Comparison of ENCODE assay signal across 14 cellular contexts in genomic region chr19:38727868-38728660, GRCh38. TPM values are rescaled to one million over a fixed set of nuclear protein-coding genes. Genes with fewer than 3 reads are reported as not detected.
A peak's percentile ranks its signal among the peaks of the same experiment; 100 is the strongest.
DNase-seq lines count a peak whose midpoint lies in the region; ATAC-seq and TF ChIP-seq lines count a peak whose summit lies in the region.
"Had no signal": no experiment of that assay in that cellular context is flagged by ENCODE, and none has a peak within 500 bp of the region (broad histone marks: within the 10 kb centered on the region; RNA-seq: fewer than 3 reads in every experiment).

No MANE protein-coding gene starts in this region.

- no peak for TF ChIP-seq POLR2A in breast epithelium (IDR thresholded peaks at IDR 0.05)
- no peak for TF ChIP-seq POLR2A in heart left ventricle (IDR thresholded peaks at IDR 0.05)
- TF ChIP-seq POLR2A in vagina (IDR thresholded peaks at IDR 0.05): no peak

- H3K4me2 ChIP-seq in mammary epithelial cell (ENCODE audit: insufficient read depth, low read depth, low read length): no peak overlapping the region

- H3K4me1 ChIP-seq in breast epithelium (no peaks in the 10 kb centered on the region), mammary epithelial cell (ENCODE audit: insufficient read depth, low read length) (peaks cover 6% of the 10 kb centered on the region), heart left ventricle (peaks cover 8 to 67% (median 34%) of the 10 kb centered on the region in 12 donors), muscle layer of colon (ENCODE audit: insufficient read depth, low read length) (no peaks in the 10 kb centered on the region), vagina (peaks cover 15% of the 10 kb centered on the region)

- H3K27ac ChIP-seq in breast epithelium: peak overlapping the region; percentile 43 to 75
- no peak overlapping the region for H3K27ac ChIP-seq in mammary epithelial cell (ENCODE audit: insufficient read depth, low read depth, low read length)
- H3K27ac ChIP-seq in heart left ventricle: peak overlapping the region; percentile 31 to 80 (median 74)
- H3K27ac ChIP-seq in muscle layer of colon (ENCODE audit: low read depth, low read length): peak overlapping the region; percentile 13
- H3K27ac ChIP-seq in vagina: peak overlapping the region; percentile 53
- H3K27ac ChIP-seq: SK-N-MC had no signal

- H3K36me3 ChIP-seq in breast epithelium: no peaks in the 10 kb centered on the region
- H3K36me3 ChIP-seq in mammary epithelial cell (ENCODE audit: insufficient read depth, low read length): peaks cover 52% of the 10 kb centered on the region
- peaks cover 3 to 88% (median 83%) of the 10 kb centered on the region in 9 donors for H3K36me3 ChIP-seq in heart left ventricle
- H3K36me3 ChIP-seq in muscle layer of colon (ENCODE audit: insufficient read depth, low read length): peaks cover 58% of the 10 kb centered on the region
- peaks cover 0 to 75% of the 10 kb centered on the region in 2 donors for H3K36me3 ChIP-seq in vagina

- BruUV-seq in mammary epithelial cell (replicated peaks; lab: Mats Ljungman, UMichigan): no TSS peak

- CTCF ChIA-PET in mammary epithelial cell (lab: Charles Lee; ENCODE audit: low non-redundant PET): no interaction called here

- 83% methylated on average over 8 of the region's 33 CpGs for WGBS in mammary epithelial cell (ENCODE audit: low coverage, missing lambda C conversion rate)
- WGBS in heart left ventricle, 4 donors: 50 to 58% (median 53%) methylated on average over 29 to 33 of the region's 33 CpGs

- H3K9me3 ChIP-seq in breast epithelium (no peaks in the 10 kb centered on the region), mammary epithelial cell (replicated peaks; ENCODE audit: insufficient read depth, low read length) (no peaks in the 10 kb centered on the region), heart left ventricle (no peaks in the 10 kb centered on the region), muscle layer of colon (ENCODE audit: low read length) (no peaks in the 10 kb centered on the region), vagina (no peaks in the 10 kb centered on the region)
- H3K9me3 ChIP-seq: MG63 had no signal

- H3K9ac ChIP-seq in mammary epithelial cell (ENCODE audit: insufficient read depth, low read length) (no peak overlapping the region), muscle layer of colon (ENCODE audit: low read length) (no peak overlapping the region)

- dilution Hi-C loops in mammary epithelial cell (cut with HindIII; ENCODE audit: low sequenced_read_pairs): no loop called here

- peaks cover 52% of the 10 kb centered on the region for H3K79me2 ChIP-seq in mammary epithelial cell (ENCODE audit: insufficient read depth, low read length)

- H3K27me3 ChIP-seq in breast epithelium: no peaks in the 10 kb centered on the region
- no peaks in the 10 kb centered on the region for H3K27me3 ChIP-seq in mammary epithelial cell (ENCODE audit: insufficient read depth, low read length)
- H3K27me3 ChIP-seq in heart left ventricle: no peaks in the 10 kb centered on the region
- H3K27me3 ChIP-seq in muscle layer of colon (ENCODE audit: control insufficient read depth in 1 of 2, insufficient read depth in 2 of 2, low read length in 2 of 2): no peaks in the 10 kb centered on the region
- H3K27me3 ChIP-seq in vagina: no peaks in the 10 kb centered on the region
- H3K27me3 ChIP-seq: MG63 had no signal

- peak in 2 of 4 donors; percentile 3 to 20 for ATAC-seq in heart left ventricle
- ATAC-seq in GM21576 (IDR thresholded peaks at IDR 0.05; ENCODE audit: unreplicated experiment): no peak
- ATAC-seq in GM18520 (IDR thresholded peaks at IDR 0.05; ENCODE audit: unreplicated experiment): no peak

- in situ Hi-C loops in mammary epithelial cell (cut with MboI; ENCODE audit: low sequenced_read_pairs in 2 of 2): loop anchor here (10.0 to 25.0 kb wide), 2 partner anchors 107 to 109 kb away; partner anchors contain the start of genes ECH1 (in 2 of the 2) and HNRNPL (in 1 of the 2)

- TF ChIP-seq CTCF in breast epithelium (IDR thresholded peaks at IDR 0.05) (no peak), mammary epithelial cell (conservative IDR thresholded peaks at IDR 0.05 in 1 of 2, IDR thresholded peaks at IDR 0.05 in 1 of 2; ENCODE audit: extremely low read depth in 1 of 2, insufficient read depth in 1 of 2, low read depth in 1 of 2, low read length in 2 of 2) (no peak), heart left ventricle (IDR thresholded peaks at IDR 0.05) (no peak), vagina (IDR thresholded peaks at IDR 0.05) (no peak)

- no peak overlapping the region for H3K4me3 ChIP-seq in breast epithelium
- no peak overlapping the region for H3K4me3 ChIP-seq in mammary epithelial cell (replicated peaks in 1 of 3; ENCODE audit: insufficient read depth in 1 of 3, low read depth in 2 of 3, low read length in 3 of 3)
- H3K4me3 ChIP-seq in heart left ventricle: peak overlapping the region in 3 of 12 donors; percentile 7 to 20 (median 11)
- H3K4me3 ChIP-seq in muscle layer of colon (ENCODE audit: low read depth in 1 of 2, low read length in 2 of 2): no peak overlapping the region
- H3K4me3 ChIP-seq in vagina: peak overlapping the region in 1 of 2 donors; percentile 2
- H3K4me3 ChIP-seq: MG63, SK-N-MC, skin epidermis had no signal

- no peaks in the 10 kb centered on the region for H4K20me1 ChIP-seq in mammary epithelial cell (ENCODE audit: insufficient read depth, low read length)

- intact Hi-C loops in breast epithelium (cut with DNase I; ENCODE audit: low total_unique reads): no loop called here
- intact Hi-C loops in mammary epithelial cell (cut with micrococcal nuclease): no loop called here
- intact Hi-C loops in heart left ventricle (cut with DNase I): loop anchor here in 2 of 10 donors (5.0 to 10.0 kb wide), 4 partner anchors 107 to 183 kb away; partner anchors contain the start of gene ECH1 (in 1 of the 2)
- intact Hi-C loops in vagina (cut with DNase I): no loop called here

- H2AFZ ChIP-seq in mammary epithelial cell (ENCODE audit: low read depth, low read length): no peak overlapping the region

- no peak for DNase-seq in breast epithelium (ENCODE audit: low spot score in 2 of 2)
- DNase-seq in mammary epithelial cell: no peak
- DNase-seq in heart left ventricle: peak; percentile 46 to 76 (median 60)
- no peak for DNase-seq in vagina (ENCODE audit: extremely low spot score in 2 of 2)
- DNase-seq in effector CD8-positive, alpha-beta T cell (lab: John Stamatoyannopoulos, UW): no peak
- DNase-seq: EL, H7, MG63, NCI-H510A had no signal

RNA-seq across cellular contexts. Expression of gene CAPN12, which starts 16.2 kb away (rescaled TPM):
- 1 to 10 TPM in 2 of 3 donors, under 1 TPM in 1; 0.16 to 9.2 (median 4.1) TPM for total RNA-seq in breast epithelium
- 1 to 10 TPM in 1 of 2 donors, under 1 TPM in 1; 0.49 to 1.0 TPM for total RNA-seq in mammary epithelial cell
- 4.6 TPM for polyA plus RNA-seq in mammary epithelial cell
- not detected for polyA minus RNA-seq in mammary epithelial cell
- total RNA-seq in heart left ventricle: 1 to 10 TPM in 2 of 9 donors, under 1 TPM in 7; 0.36 to 1.8 (median 0.72) TPM
- 1 to 10 TPM in 1 of 2 donors, under 1 TPM in 1; 0.91 to 1.4 TPM for polyA plus RNA-seq in heart left ventricle
- 9.6 TPM for total RNA-seq in vagina

RNA-seq across cellular contexts. Expression of gene LGALS7, which starts 45.3 kb away (rescaled TPM):
- total RNA-seq in breast epithelium (1 to 10 TPM in 1 of 3 donors, not detected in 2; 1.5 TPM), mammary epithelial cell (1 to 10 TPM in 1 of 2 donors, not detected in 1; 6.3 TPM), heart left ventricle (not detected), vagina (269 TPM)
- polyA plus RNA-seq in mammary epithelial cell (50.4 TPM), heart left ventricle (under 1 TPM in 1 of 2 donors, not detected in 1; 0.33 TPM)
- polyA minus RNA-seq in mammary epithelial cell: 16.3 TPM

Comparison
In these comparisons a context has a peak if more than half of its experiments do, and no peak if none do; other contexts are left out.
1. DNase-seq: peak in heart left ventricle (5 of 5); none in breast epithelium (0 of 2), mammary epithelial cell (single experiment), vagina (0 of 2) and effector CD8-positive, alpha-beta T cell (single experiment).
2. RNA of gene LGALS7, which starts 45.3 kb away (total RNA-seq): 269 TPM in vagina (single experiment); 6.3 TPM in mammary epithelial cell, 1.5 TPM in breast epithelium and not detected in heart left ventricle; every median in the first group is over 10 times any median in the second.